In the genomic region with DNA sequence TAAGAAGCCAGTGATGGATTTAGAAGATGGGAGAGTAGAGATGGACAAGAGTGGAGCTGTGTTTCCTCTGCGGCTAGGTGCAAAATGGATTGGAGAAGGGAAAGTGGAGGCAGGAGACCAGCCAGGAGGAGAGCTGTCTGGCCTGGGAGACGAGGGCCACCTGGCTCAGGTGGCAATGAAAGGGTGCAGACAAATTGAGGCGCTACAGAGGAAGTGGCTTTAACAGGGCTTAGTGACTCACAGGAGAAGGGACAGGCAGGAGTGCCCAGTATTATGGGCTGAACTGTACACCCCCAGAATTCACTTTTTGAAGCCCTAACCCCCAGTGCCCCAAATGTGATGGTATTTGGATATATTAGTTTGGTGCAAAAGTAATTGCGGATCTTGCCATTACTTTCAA, we compare ENCODE assay signal across 21 cellular contexts.
DNase-seq lines count a peak whose midpoint lies in the region; ATAC-seq and TF ChIP-seq lines count a peak whose summit lies in the region.
"Had no signal": no experiment of that assay in that cellular context is flagged by ENCODE, and none has a peak within 500 bp of the region (broad histone marks: within the 10 kb centered on the region; RNA-seq: fewer than 3 reads in every experiment).

No MANE protein-coding gene starts in this region.

- peak overlapping the region; percentile 51 for H2AFZ ChIP-seq in IMR-90 (replicated peaks; ENCODE audit: low read length, poor library complexity)

- intact Hi-C loops in IMR-90 (cut with micrococcal nuclease) (no loop called here), esophagus squamous epithelium (cut with DNase I) (no loop called here), spleen (cut with DNase I; ENCODE audit: low total_unique reads) (no loop called here)

- ATAC-seq in IMR-90 (ENCODE audit: low read depth) (no peak), GM18907 (IDR thresholded peaks at IDR 0.05; ENCODE audit: unreplicated experiment) (no peak)
- ATAC-seq: HepG2, Right ventricle myocardium inferior had no signal

- no peaks in the 10 kb centered on the region for H3K36me3 ChIP-seq in IMR-90 (ENCODE audit: control insufficient read depth, insufficient read depth, low read length)
- no peaks in the 10 kb centered on the region for H3K36me3 ChIP-seq in esophagus squamous epithelium
- H3K36me3 ChIP-seq in spleen = no peaks in the 10 kb centered on the region
- H3K36me3 ChIP-seq: neural progenitor cell, prostate gland, vagina had no signal

- no TSS peak for BruUV-seq in IMR-90 (replicated peaks; lab: Mats Ljungman, UMichigan)

- no peak overlapping the region for H3K18ac ChIP-seq in IMR-90 (ENCODE audit: low read depth, low read length)

- dilution Hi-C loops in IMR-90 (cut with HindIII; ENCODE audit: low sequenced_read_pairs, unreplicated experiment) = no loop called here

- TF ChIP-seq POLR2A in IMR-90 (IDR thresholded peaks at IDR 0.05; ENCODE audit: low read depth, low read length) (no peak), esophagus squamous epithelium (IDR thresholded peaks at IDR 0.05) (no peak), spleen (IDR thresholded peaks at IDR 0.05) (no peak)

- CTCF ChIA-PET in IMR-90 (lab: Yijun Ruan, JAX) = no interaction called here

- no peak overlapping the region for H4K91ac ChIP-seq in IMR-90 (ENCODE audit: insufficient read depth, low read depth, low read length)

- H3K27me3 ChIP-seq in IMR-90 (ENCODE audit: control insufficient read depth, insufficient read depth, low read length) (no peaks in the 10 kb centered on the region), esophagus squamous epithelium (no peaks in the 10 kb centered on the region), spleen (replicated peaks in 1 of 7) (no peaks in the 10 kb centered on the region)
- H3K27me3 ChIP-seq: neural progenitor cell, vagina had no signal

- no peak overlapping the region for H2AK9ac ChIP-seq in IMR-90 (replicated peaks; ENCODE audit: low read depth, low read length, poor library complexity)

- H2BK15ac ChIP-seq in IMR-90 (ENCODE audit: low read depth, low read length) = no peak overlapping the region

- no peak overlapping the region for H3K4me2 ChIP-seq in IMR-90 (ENCODE audit: low read depth, low read length)
- H3K4me2 ChIP-seq: neural progenitor cell had no signal

- no peak overlapping the region for H3K9ac ChIP-seq in IMR-90 (ENCODE audit: low read depth, low read length)
- H3K9ac ChIP-seq: neural progenitor cell had no signal

- H4K5ac ChIP-seq in IMR-90 (ENCODE audit: low read depth, low read length) = no peak overlapping the region

- no peaks in the 10 kb centered on the region for H4K20me1 ChIP-seq in IMR-90 (ENCODE audit: insufficient read depth, low read length)

- 45% methylated on average over 2 of the region's 4 CpGs; no CpG with 5 or more reads in 1 of the 2 experiments for WGBS in IMR-90 (ENCODE audit: extremely low coverage in 2 of 2, insufficient read length in 1 of 2), 2 experiments
- WGBS in esophagus squamous epithelium, 2 donors = 59 to 65% methylated on average over 4 of the region's 4 CpGs
- 59 to 74% (median 71%) methylated on average over 4 of the region's 4 CpGs for WGBS in spleen, 5 donors

- H3K9me1 ChIP-seq in IMR-90 (ENCODE audit: insufficient read depth, low read length) = peaks cover 11% of the 10 kb centered on the region

- H3K27ac ChIP-seq in IMR-90 (ENCODE audit: insufficient read depth, low read length) = no peak overlapping the region
- H3K27ac ChIP-seq in esophagus squamous epithelium = peak overlapping the region in 3 of 4 donors; percentile 76 to 80 (median 77)
- no peak overlapping the region for H3K27ac ChIP-seq in spleen
- H3K27ac ChIP-seq: coronary artery, neural progenitor cell, prostate gland, vagina had no signal

- no peak overlapping the region for H3K4ac ChIP-seq in IMR-90 (ENCODE audit: low read depth, low read length)

- no peaks in the 10 kb centered on the region for H3K79me1 ChIP-seq in IMR-90 (ENCODE audit: low read depth in 1 of 2, low read length in 2 of 2)

- DNase-seq in activated effector memory CD4-positive, alpha-beta T cell treated with anti-CD3 and anti-CD28 coated beads, Interleukin-2, amount 50 U/mL, for 16 hours = peak; percentile 49
- DNase-seq in activated effector memory CD4-positive, alpha-beta T cell treated with Interleukin-2 at 50 U/mL for 16 hours = no peak
- DNase-seq in IMR-90 (no peak), esophagus squamous epithelium (lab: John Stamatoyannopoulos, UW) (no peak), spleen (peak; percentile 12), RKO (ENCODE audit: low spot score) (no peak)
- DNase-seq in stimulated activated CD4-positive, alpha-beta T cell treated with anti-CD3 and anti-CD28 coated beads, Interleukin-4, amount 100 ng/mL, for 24 hours = no peak
- DNase-seq: ACHN; activated CD4-positive, alpha-beta T cell treated with anti-CD3 and anti-CD28 coated beads, Interleukin-2, amount 50 U/mL, for 1 hour; amniotic stem cell; NCI-H1105 treated with DMSO at 0.1 percent for 48 hours; NCI-H2029; NCI-H226 had no signal

- no peak overlapping the region for H3K56ac ChIP-seq in IMR-90 (ENCODE audit: extremely low read depth, insufficient read depth, low read length)

- H2BK20ac ChIP-seq in IMR-90 (ENCODE audit: low read depth, low read length) = no peak overlapping the region

- in situ Hi-C loops in IMR-90 (cut with MboI; ENCODE audit: low sequenced_read_pairs) = no loop called here

- POLR2A ChIA-PET in IMR-90 (lab: Charles Lee; ENCODE audit: unreplicated experiment) = no interaction called here

- peak overlapping the region; percentile 83; the same call in 1 of the 2 replicates for H2AK5ac ChIP-seq in IMR-90 (ENCODE audit: low read depth, low read length)

- TF ChIP-seq RAD21 in IMR-90 (IDR thresholded peaks at IDR 0.05; ENCODE audit: low read length) = no peak

- H3K4me3 ChIP-seq in IMR-90 (ENCODE audit: insufficient read depth, low read depth, low read length) = no peak overlapping the region
- H3K4me3 ChIP-seq in esophagus squamous epithelium = no peak overlapping the region
- H3K4me3 ChIP-seq in spleen = no peak overlapping the region
- H3K4me3 ChIP-seq: coronary artery, lung, neural progenitor cell, prostate gland, vagina had no signal

- H4K8ac ChIP-seq in IMR-90 (ENCODE audit: low read depth in 2 of 2, low read length in 2 of 2) = no peak overlapping the region

- TF ChIP-seq CTCF in IMR-90 (conservative IDR thresholded peaks at IDR 0.05; ENCODE audit: low read depth, low read length) (no peak), esophagus squamous epithelium (IDR thresholded peaks at IDR 0.05) (no peak), spleen (IDR thresholded peaks at IDR 0.05 in 8 of 11, conservative IDR thresholded peaks at IDR 0.05 in 3 of 11) (no peak)

- H2BK120ac ChIP-seq in IMR-90 (ENCODE audit: low read depth, low read length) = no peak overlapping the region

- no peak overlapping the region for H2BK5ac ChIP-seq in IMR-90 (ENCODE audit: low read depth, low read length, poor library complexity, severe bottlenecking)

- no peak overlapping the region for H3K14ac ChIP-seq in IMR-90 (replicated peaks; ENCODE audit: low read depth, low read length)

- no peak overlapping the region for H3K23ac ChIP-seq in IMR-90 (ENCODE audit: low read depth, low read length)

- H3K4me1 ChIP-seq in IMR-90 (ENCODE audit: control insufficient read depth, insufficient read depth, low read length) (peaks cover 6% of the 10 kb centered on the region), esophagus squamous epithelium (peaks cover 5 to 55% (median 6%) of the 10 kb centered on the region in 3 donors), spleen (peaks cover 0 to 15% (median 0%) of the 10 kb centered on the region in 6 donors)
- H3K4me1 ChIP-seq: neural progenitor cell, prostate gland, vagina had no signal

- H3K9me3 ChIP-seq in IMR-90 (ENCODE audit: control insufficient read depth, insufficient read depth, low read length) (no peaks in the 10 kb centered on the region), esophagus squamous epithelium (no peaks in the 10 kb centered on the region), spleen (peaks cover 0 to 6% (median 0%) of the 10 kb centered on the region in 8 donors)
- H3K9me3 ChIP-seq: prostate gland, vagina had no signal

TF ChIP-seq in IMR-90, 13 proteins besides CTCF, POLR2A, EP300 and RAD21:
- TF ChIP-seq RCOR1 (IDR thresholded peaks at IDR 0.05; ENCODE audit: insufficient replicate concordance, low read length) (no peak), MAZ (IDR thresholded peaks at IDR 0.05; ENCODE audit: borderline replicate concordance, low read depth, low read length) (no peak), CEBPB (IDR thresholded peaks at IDR 0.05; ENCODE audit: low read depth, low read length) (no peak)

Comparison
In these comparisons a context has a peak if more than half of its experiments do, and no peak if none do; other contexts are left out.
1. DNase-seq: peak in activated effector memory CD4-positive, alpha-beta T cell treated with anti-CD3 and anti-CD28 coated beads, Interleukin-2, amount 50 U/mL, for 16 hours (single experiment) and spleen (single experiment); none in activated effector memory CD4-positive, alpha-beta T cell treated with Interleukin-2 at 50 U/mL for 16 hours (single experiment), IMR-90 (single experiment), esophagus squamous epithelium (single experiment), stimulated activated CD4-positive, alpha-beta T cell treated with anti-CD3 and anti-CD28 coated beads, Interleukin-4, amount 100 ng/mL, for 24 hours (single experiment) and RKO (single experiment).
2. H3K27ac ChIP-seq: peak in esophagus squamous epithelium (3 of 4); none in IMR-90 (single experiment) and spleen (0 of 8).